Comparison of ENCODE assay signal across 9 cellular contexts in the genomic region with DNA sequence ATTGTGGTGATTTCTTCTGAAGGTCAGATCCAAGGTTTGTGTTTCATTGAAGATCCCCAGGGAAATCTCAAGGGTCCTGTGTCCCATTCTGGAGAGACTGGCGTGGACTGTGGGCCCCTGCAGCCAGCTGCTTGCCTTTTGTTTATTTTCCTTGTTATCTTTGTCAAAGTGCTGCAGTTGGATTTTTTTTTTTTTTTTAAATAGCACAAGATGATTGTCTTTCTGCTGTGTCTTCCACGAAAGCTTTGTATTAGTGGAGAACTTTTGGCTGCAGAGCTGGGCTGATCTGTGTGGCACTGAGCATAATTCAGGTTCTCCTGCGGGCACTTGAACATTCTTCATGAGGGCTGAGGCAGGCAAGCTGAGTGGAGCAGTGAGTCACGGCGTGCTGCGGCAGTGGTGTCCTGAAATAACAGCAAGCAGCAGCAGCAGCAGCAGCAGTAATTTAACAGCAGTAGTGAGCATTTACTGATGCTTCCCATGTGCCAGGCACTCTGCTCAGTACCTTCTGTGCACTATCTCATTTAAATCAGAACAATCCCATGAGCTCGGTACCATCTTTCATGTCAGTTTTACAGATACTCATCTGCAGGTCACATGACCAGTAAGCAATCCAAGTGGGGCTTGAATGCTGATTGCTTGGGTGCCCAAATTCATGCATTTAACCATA. TPM values are rescaled to one million over a fixed set of nuclear protein-coding genes. Genes with fewer than 3 reads are reported as not detected.
DNase-seq lines count a peak whose midpoint lies in the region; ATAC-seq and TF ChIP-seq lines count a peak whose summit lies in the region.
"Had no signal": no experiment of that assay in that cellular context is flagged by ENCODE, and none has a peak within 500 bp of the region (broad histone marks: within the 10 kb centered on the region; RNA-seq: fewer than 3 reads in every experiment).

No MANE protein-coding gene starts in this region.

- H3K27me3 Mint-ChIP-seq in Calu3 (ENCODE audit: unreplicated experiment) (no peaks in the 10 kb centered on the region), osteocyte (ENCODE audit: unreplicated experiment) (no peaks in the 10 kb centered on the region)
- no peaks in the 10 kb centered on the region for H3K27me3 Mint-ChIP-seq in activated CD4-positive, alpha-beta memory T cell treated with anti-CD3 and anti-CD28 coated beads for 36 hours

- H3K4me1 Mint-ChIP-seq in Calu3 (ENCODE audit: low read depth, unreplicated experiment) = peaks cover 26% of the 10 kb centered on the region
- peaks cover 40% of the 10 kb centered on the region for H3K4me1 Mint-ChIP-seq in osteocyte (ENCODE audit: unreplicated experiment)
- H3K4me1 Mint-ChIP-seq in activated CD4-positive, alpha-beta memory T cell treated with anti-CD3 and anti-CD28 coated beads for 36 hours (ENCODE audit: low read depth) = no peaks in the 10 kb centered on the region

- DNase-seq in Calu3 (peak; percentile 50), RWPE1 (ENCODE audit: low spot score) (peak; percentile 35), fibroblast of peridontal ligament (ENCODE audit: extremely low read depth) (peak; percentile 57), osteocyte (ENCODE audit: extremely low spot score, unreplicated experiment) (peak; percentile 84)
- DNase-seq in activated CD4-positive, alpha-beta memory T cell treated with anti-CD3 and anti-CD28 coated beads for 36 hours = no peak
- DNase-seq: NCI-H2081 had no signal

- ATAC-seq in GM18511 (IDR thresholded peaks at IDR 0.05; ENCODE audit: unreplicated experiment) (no peak), HG02870 (IDR thresholded peaks at IDR 0.05; ENCODE audit: unreplicated experiment) (no peak), HG02759 (IDR thresholded peaks at IDR 0.05; ENCODE audit: unreplicated experiment) (no peak)

- no peaks in the 10 kb centered on the region for H3K36me3 Mint-ChIP-seq in Calu3 (ENCODE audit: insufficient read depth, unreplicated experiment)
- no peaks in the 10 kb centered on the region for H3K36me3 Mint-ChIP-seq in osteocyte (ENCODE audit: unreplicated experiment)
- H3K36me3 Mint-ChIP-seq in activated CD4-positive, alpha-beta memory T cell treated with anti-CD3 and anti-CD28 coated beads for 36 hours = no peaks in the 10 kb centered on the region

- intact Hi-C loops in Calu3 (cut with micrococcal nuclease; ENCODE audit: unreplicated experiment) = loop anchor here (1.0 to 5.0 kb wide), 2 partner anchors 15 to 72 kb away; no protein-coding TSS in a partner anchor
- intact Hi-C loops in activated CD4-positive, alpha-beta memory T cell treated with anti-CD3 and anti-CD28 coated beads for 36 hours (cut with micrococcal nuclease) = no loop called here

- TF ChIP-seq CTCF in Calu3 (IDR thresholded peaks at IDR 0.05; ENCODE audit: unreplicated experiment) = no peak
- no peak for TF ChIP-seq CTCF in RWPE1 (conservative IDR thresholded peaks at IDR 0.05; ENCODE audit: low read depth)
- TF ChIP-seq CTCF in osteocyte (IDR thresholded peaks at IDR 0.05) = no peak

- H3K9me3 Mint-ChIP-seq in Calu3 (ENCODE audit: low read depth, unreplicated experiment) (no peaks in the 10 kb centered on the region), osteocyte (ENCODE audit: unreplicated experiment) (peaks cover 10% of the 10 kb centered on the region)
- no peaks in the 10 kb centered on the region for H3K9me3 Mint-ChIP-seq in activated CD4-positive, alpha-beta memory T cell treated with anti-CD3 and anti-CD28 coated beads for 36 hours

- POLR2A ChIA-PET in RWPE1 (lab: Yijun Ruan, JAX; ENCODE audit: low non-redundant PET) = no interaction called here
- POLR2A ChIA-PET in activated CD4-positive, alpha-beta memory T cell treated with anti-CD3 and anti-CD28 coated beads for 36 hours (lab: Charles Lee) = interaction anchor here (0.6 kb wide), 1 partner anchor 42 kb away, joined by 3 read pairs; no protein-coding TSS in a partner anchor

- H3K4me3 Mint-ChIP-seq in Calu3 (ENCODE audit: low read depth, unreplicated experiment) (no peak overlapping the region), osteocyte (ENCODE audit: unreplicated experiment) (no peak overlapping the region)
- no peak overlapping the region for H3K4me3 Mint-ChIP-seq in activated CD4-positive, alpha-beta memory T cell treated with anti-CD3 and anti-CD28 coated beads for 36 hours

- H3K27ac ChIP-seq in RWPE1 = no peak overlapping the region

- CTCF ChIA-PET in Calu3 (lab: Charles Lee) (interaction anchor here (0.6 to 1.2 kb wide), 2 partner anchors 19 to 821 kb away, joined by 3 read pairs; no protein-coding TSS in a partner anchor), RWPE1 (lab: Yijun Ruan, JAX) (no interaction called here)
- CTCF ChIA-PET in activated CD4-positive, alpha-beta memory T cell treated with anti-CD3 and anti-CD28 coated beads for 36 hours (lab: Charles Lee) = no interaction called here

- H3K27ac Mint-ChIP-seq in Calu3 (ENCODE audit: unreplicated experiment) = no peak overlapping the region
- H3K27ac Mint-ChIP-seq in osteocyte (ENCODE audit: unreplicated experiment) = peak overlapping the region; percentile 65
- H3K27ac Mint-ChIP-seq in activated CD4-positive, alpha-beta memory T cell treated with anti-CD3 and anti-CD28 coated beads for 36 hours = no peak overlapping the region

- BruUV-seq in Calu3 (replicated peaks; lab: Mats Ljungman, UMichigan) = no TSS peak

RNA-seq across cellular contexts. Expression of gene MITF, which starts 45.7 kb away (rescaled TPM):
- total RNA-seq in Calu3 (2022) (40.3 and 47.7 TPM in 2 replicates), osteocyte (5.8 and 6.1 TPM in 2 replicates)
- not detected for total RNA-seq in activated CD4-positive, alpha-beta memory T cell treated with anti-CD3 and anti-CD28 coated beads for 36 hours
